1 cellular context compared by ENCODE assay signal in the genomic region with DNA sequence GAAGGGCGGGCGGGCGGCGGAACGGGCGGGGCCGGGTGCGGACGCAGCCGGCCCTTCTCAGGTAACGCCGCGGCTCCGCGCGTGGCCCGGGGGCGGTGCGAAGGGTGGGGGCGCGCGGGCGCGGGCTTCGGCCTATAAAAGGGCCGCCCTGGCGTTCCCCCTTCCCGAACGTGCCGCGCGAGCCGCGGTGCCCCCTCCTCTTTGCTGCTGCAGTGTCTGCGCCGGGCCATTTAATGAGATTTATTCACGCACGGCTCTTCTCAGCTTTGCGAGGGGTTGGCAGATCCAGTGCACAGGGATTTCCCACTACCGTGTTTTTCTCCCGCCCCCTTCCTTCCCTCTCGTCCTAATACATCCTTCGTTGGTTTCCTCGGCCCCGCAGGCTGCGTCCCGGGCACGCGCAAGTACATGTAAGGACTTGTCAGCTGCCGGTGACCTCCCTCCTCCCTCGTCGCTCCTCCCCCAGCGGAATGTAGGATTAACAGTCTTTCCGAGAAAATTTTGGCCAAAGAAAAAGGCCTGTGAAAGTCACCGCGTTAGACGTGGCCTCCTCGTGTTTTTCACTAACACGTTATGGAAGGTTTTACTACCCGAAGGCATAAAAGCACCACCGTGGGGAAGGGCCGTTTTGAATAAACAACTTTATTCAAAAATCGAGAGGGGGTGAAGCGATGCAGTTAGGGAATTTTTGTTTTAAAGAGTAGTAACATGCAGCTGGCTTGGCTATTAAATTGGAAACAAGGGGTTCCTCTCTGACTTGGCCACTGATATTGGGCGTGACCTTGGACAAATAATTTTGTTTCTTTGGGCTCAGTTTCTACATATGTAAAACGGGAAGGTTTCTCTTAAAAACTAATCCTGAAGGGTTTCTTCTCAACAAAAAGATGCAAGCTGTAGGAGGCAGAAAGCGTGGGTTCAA.
TF ChIP-seq lines count a peak whose summit lies in the region.

No MANE protein-coding gene starts in this region.

TF ChIP-seq in GM12878, 131 proteins besides CTCF, POLR2A, EP300 and RAD21 (continued from another document and continues in another):
- TF ChIP-seq GATAD2B (conservative IDR thresholded peaks at IDR 0.05; ENCODE audit: low read depth) = peak; percentile 93; the same call in 1 of the 2 replicates
- TF ChIP-seq, protein P1, sequence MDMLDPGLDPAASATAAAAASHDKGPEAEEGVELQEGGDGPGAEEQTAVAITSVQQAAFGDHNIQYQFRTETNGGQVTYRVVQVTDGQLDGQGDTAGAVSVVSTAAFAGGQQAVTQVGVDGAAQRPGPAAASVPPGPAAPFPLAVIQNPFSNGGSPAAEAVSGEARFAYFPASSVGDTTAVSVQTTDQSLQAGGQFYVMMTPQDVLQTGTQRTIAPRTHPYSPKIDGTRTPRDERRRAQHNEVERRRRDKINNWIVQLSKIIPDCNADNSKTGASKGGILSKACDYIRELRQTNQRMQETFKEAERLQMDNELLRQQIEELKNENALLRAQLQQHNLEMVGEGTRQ (IDR thresholded peaks at IDR 0.05; ENCODE audit: borderline replicate concordance, low read depth, low read length) = no peak
- TF ChIP-seq RELA (IDR thresholded peaks at IDR 0.05; ENCODE audit: borderline replicate concordance, partially characterized antibody) = peak; percentile 65
- no peak for TF ChIP-seq KAT2A (conservative IDR thresholded peaks at IDR 0.05; ENCODE audit: control insufficient read depth, low read depth, low read length)
- TF ChIP-seq JUND (IDR thresholded peaks at IDR 0.05; ENCODE audit: low read depth, low read length) = no peak
- TF ChIP-seq, protein P2, sequence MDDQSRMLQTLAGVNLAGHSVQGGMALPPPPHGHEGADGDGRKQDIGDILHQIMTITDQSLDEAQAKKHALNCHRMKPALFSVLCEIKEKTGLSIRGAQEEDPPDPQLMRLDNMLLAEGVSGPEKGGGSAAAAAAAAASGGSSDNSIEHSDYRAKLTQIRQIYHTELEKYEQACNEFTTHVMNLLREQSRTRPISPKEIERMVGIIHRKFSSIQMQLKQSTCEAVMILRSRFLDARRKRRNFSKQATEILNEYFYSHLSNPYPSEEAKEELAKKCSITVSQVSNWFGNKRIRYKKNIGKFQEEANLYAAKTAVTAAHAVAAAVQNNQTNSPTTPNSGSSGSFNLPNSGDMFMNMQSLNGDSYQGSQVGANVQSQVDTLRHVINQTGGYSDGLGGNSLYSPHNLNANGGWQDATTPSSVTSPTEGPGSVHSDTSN (IDR thresholded peaks at IDR 0.05; ENCODE audit: insufficient replicate concordance, low read depth, low read length) = no peak
- TF ChIP-seq TARDBP (IDR thresholded peaks at IDR 0.05; ENCODE audit: borderline replicate concordance) = no peak
- TF ChIP-seq BRCA1 (IDR thresholded peaks at IDR 0.05; ENCODE audit: low read depth, low read length) = no peak
- TF ChIP-seq, protein P3, sequence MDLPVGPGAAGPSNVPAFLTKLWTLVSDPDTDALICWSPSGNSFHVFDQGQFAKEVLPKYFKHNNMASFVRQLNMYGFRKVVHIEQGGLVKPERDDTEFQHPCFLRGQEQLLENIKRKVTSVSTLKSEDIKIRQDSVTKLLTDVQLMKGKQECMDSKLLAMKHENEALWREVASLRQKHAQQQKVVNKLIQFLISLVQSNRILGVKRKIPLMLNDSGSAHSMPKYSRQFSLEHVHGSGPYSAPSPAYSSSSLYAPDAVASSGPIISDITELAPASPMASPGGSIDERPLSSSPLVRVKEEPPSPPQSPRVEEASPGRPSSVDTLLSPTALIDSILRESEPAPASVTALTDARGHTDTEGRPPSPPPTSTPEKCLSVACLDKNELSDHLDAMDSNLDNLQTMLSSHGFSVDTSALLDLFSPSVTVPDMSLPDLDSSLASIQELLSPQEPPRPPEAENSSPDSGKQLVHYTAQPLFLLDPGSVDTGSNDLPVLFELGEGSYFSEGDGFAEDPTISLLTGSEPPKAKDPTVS (IDR thresholded peaks at IDR 0.05; ENCODE audit: low read depth, low read length) = no peak
- TF ChIP-seq NFYA (IDR thresholded peaks at IDR 0.05; ENCODE audit: borderline replicate concordance, low read depth, low read length) = no peak
- TF ChIP-seq, protein P4, sequence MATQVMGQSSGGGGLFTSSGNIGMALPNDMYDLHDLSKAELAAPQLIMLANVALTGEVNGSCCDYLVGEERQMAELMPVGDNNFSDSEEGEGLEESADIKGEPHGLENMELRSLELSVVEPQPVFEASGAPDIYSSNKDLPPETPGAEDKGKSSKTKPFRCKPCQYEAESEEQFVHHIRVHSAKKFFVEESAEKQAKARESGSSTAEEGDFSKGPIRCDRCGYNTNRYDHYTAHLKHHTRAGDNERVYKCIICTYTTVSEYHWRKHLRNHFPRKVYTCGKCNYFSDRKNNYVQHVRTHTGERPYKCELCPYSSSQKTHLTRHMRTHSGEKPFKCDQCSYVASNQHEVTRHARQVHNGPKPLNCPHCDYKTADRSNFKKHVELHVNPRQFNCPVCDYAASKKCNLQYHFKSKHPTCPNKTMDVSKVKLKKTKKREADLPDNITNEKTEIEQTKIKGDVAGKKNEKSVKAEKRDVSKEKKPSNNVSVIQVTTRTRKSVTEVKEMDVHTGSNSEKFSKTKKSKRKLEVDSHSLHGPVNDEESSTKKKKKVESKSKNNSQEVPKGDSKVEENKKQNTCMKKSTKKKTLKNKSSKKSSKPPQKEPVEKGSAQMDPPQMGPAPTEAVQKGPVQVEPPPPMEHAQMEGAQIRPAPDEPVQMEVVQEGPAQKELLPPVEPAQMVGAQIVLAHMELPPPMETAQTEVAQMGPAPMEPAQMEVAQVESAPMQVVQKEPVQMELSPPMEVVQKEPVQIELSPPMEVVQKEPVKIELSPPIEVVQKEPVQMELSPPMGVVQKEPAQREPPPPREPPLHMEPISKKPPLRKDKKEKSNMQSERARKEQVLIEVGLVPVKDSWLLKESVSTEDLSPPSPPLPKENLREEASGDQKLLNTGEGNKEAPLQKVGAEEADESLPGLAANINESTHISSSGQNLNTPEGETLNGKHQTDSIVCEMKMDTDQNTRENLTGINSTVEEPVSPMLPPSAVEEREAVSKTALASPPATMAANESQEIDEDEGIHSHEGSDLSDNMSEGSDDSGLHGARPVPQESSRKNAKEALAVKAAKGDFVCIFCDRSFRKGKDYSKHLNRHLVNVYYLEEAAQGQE (IDR thresholded peaks at IDR 0.05; ENCODE audit: low read depth, low read length) = no peak
- TF ChIP-seq MEF2A (IDR thresholded peaks at IDR 0.05; ENCODE audit: insufficient read depth, low read depth, low read length) = 0 out of 2 replicates have a peak, but pooled peaks have one; percentile 3
- TF ChIP-seq HDAC2 (IDR thresholded peaks at IDR 0.05) = no peak
- peak; percentile 7 to 87 for TF ChIP-seq EGR1 (IDR thresholded peaks at IDR 0.05; ENCODE audit: borderline replicate concordance in 1 of 2, low read depth in 2 of 2, low read length in 2 of 2)
- TF ChIP-seq, protein P5, sequence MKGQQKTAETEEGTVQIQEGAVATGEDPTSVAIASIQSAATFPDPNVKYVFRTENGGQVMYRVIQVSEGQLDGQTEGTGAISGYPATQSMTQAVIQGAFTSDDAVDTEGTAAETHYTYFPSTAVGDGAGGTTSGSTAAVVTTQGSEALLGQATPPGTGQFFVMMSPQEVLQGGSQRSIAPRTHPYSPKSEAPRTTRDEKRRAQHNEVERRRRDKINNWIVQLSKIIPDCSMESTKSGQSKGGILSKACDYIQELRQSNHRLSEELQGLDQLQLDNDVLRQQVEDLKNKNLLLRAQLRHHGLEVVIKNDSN (IDR thresholded peaks at IDR 0.05; ENCODE audit: borderline replicate concordance, extremely low read length, insufficient read depth, low read depth, low read length) = no peak
- TF ChIP-seq STAT1 (conservative IDR thresholded peaks at IDR 0.05) = peak; percentile 66; the same call in 1 of the 2 replicates
- no peak for TF ChIP-seq CREB1 (IDR thresholded peaks at IDR 0.05; ENCODE audit: low read depth)
- TF ChIP-seq IKZF1 (conservative IDR thresholded peaks at IDR 0.05) = peak; percentile 89
- TF ChIP-seq, protein P6, sequence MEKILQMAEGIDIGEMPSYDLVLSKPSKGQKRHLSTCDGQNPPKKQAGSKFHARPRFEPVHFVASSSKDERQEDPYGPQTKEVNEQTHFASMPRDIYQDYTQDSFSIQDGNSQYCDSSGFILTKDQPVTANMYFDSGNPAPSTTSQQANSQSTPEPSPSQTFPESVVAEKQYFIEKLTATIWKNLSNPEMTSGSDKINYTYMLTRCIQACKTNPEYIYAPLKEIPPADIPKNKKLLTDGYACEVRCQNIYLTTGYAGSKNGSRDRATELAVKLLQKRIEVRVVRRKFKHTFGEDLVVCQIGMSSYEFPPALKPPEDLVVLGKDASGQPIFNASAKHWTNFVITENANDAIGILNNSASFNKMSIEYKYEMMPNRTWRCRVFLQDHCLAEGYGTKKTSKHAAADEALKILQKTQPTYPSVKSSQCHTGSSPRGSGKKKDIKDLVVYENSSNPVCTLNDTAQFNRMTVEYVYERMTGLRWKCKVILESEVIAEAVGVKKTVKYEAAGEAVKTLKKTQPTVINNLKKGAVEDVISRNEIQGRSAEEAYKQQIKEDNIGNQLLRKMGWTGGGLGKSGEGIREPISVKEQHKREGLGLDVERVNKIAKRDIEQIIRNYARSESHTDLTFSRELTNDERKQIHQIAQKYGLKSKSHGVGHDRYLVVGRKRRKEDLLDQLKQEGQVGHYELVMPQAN (conservative IDR thresholded peaks at IDR 0.05) = no peak; the same call in 1 of the 2 replicates
- peak; percentile 8; the same call in 1 of the 2 replicates for TF ChIP-seq SIN3A (IDR thresholded peaks at IDR 0.05; ENCODE audit: low read depth, low read length)
- TF ChIP-seq NFXL1 (IDR thresholded peaks at IDR 0.05; ENCODE audit: borderline replicate concordance) = peak; percentile 82; the same call in 1 of the 2 replicates
- no peak; the same call in 1 of the 2 replicates for TF ChIP-seq MTA3 (IDR thresholded peaks at IDR 0.05; ENCODE audit: borderline replicate concordance, low read length)
- no peak for TF ChIP-seq FOXK2 (IDR thresholded peaks at IDR 0.05)
- peak; percentile 43; the same call in 1 of the 2 replicates for TF ChIP-seq MTA2 (IDR thresholded peaks at IDR 0.05; ENCODE audit: low read depth)
- TF ChIP-seq CBX3 (IDR thresholded peaks at IDR 0.05; ENCODE audit: borderline replicate concordance, low read depth) = no peak
- TF ChIP-seq CEBPB (IDR thresholded peaks at IDR 0.05; ENCODE audit: borderline replicate concordance in 1 of 2, low read depth in 2 of 2, low read length in 2 of 2) = no peak
- no peak for TF ChIP-seq ZNF217 (IDR thresholded peaks at IDR 0.05)
- no peak for TF ChIP-seq SREBF1 (IDR thresholded peaks at IDR 0.05; ENCODE audit: low read length)
- no peak for TF ChIP-seq WRNIP1 (IDR thresholded peaks at IDR 0.05; ENCODE audit: borderline replicate concordance, low read depth, low read length)
- TF ChIP-seq, protein P7, sequence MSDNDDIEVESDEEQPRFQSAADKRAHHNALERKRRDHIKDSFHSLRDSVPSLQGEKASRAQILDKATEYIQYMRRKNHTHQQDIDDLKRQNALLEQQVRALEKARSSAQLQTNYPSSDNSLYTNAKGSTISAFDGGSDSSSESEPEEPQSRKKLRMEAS (IDR thresholded peaks at IDR 0.05; ENCODE audit: low read depth, low read length) = no peak
- TF ChIP-seq, protein P8, sequence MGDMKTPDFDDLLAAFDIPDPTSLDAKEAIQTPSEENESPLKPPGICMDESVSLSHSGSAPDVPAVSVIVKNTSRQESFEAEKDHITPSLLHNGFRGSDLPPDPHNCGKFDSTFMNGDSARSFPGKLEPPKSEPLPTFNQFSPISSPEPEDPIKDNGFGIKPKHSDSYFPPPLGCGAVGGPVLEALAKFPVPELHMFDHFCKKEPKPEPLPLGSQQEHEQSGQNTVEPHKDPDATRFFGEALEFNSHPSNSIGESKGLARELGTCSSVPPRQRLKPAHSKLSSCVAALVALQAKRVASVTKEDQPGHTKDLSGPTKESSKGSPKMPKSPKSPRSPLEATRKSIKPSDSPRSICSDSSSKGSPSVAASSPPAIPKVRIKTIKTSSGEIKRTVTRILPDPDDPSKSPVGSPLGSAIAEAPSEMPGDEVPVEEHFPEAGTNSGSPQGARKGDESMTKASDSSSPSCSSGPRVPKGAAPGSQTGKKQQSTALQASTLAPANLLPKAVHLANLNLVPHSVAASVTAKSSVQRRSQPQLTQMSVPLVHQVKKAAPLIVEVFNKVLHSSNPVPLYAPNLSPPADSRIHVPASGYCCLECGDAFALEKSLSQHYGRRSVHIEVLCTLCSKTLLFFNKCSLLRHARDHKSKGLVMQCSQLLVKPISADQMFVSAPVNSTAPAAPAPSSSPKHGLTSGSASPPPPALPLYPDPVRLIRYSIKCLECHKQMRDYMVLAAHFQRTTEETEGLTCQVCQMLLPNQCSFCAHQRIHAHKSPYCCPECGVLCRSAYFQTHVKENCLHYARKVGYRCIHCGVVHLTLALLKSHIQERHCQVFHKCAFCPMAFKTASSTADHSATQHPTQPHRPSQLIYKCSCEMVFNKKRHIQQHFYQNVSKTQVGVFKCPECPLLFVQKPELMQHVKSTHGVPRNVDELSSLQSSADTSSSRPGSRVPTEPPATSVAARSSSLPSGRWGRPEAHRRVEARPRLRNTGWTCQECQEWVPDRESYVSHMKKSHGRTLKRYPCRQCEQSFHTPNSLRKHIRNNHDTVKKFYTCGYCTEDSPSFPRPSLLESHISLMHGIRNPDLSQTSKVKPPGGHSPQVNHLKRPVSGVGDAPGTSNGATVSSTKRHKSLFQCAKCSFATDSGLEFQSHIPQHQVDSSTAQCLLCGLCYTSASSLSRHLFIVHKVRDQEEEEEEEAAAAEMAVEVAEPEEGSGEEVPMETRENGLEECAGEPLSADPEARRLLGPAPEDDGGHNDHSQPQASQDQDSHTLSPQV (IDR thresholded peaks at IDR 0.05) = no peak; the same call in 1 of the 2 replicates
- 0 out of 2 replicates have a peak, but pooled peaks have one; percentile 59 for TF ChIP-seq ESRRA (IDR thresholded peaks at IDR 0.05; ENCODE audit: low read length)
- no peak for TF ChIP-seq KDM1A (IDR thresholded peaks at IDR 0.05; ENCODE audit: borderline replicate concordance)
- peak; percentile 88; the same call in 1 of the 2 replicates for TF ChIP-seq PML (IDR thresholded peaks at IDR 0.05; ENCODE audit: low read length)
- peak; percentile 64 for TF ChIP-seq HDAC6 (IDR thresholded peaks at IDR 0.05; ENCODE audit: unreplicated experiment)
- TF ChIP-seq YY1 (IDR thresholded peaks at IDR 0.05; ENCODE audit: low read depth, low read length) = no peak
- TF ChIP-seq CBFB (IDR thresholded peaks at IDR 0.05; ENCODE audit: low read depth) = peak; percentile 77; the same call in 1 of the 2 replicates
